Comparison of ENCODE assay signal across 16 cellular contexts in genomic region chr19:43563816-43564215, GRCh38. TPM values are rescaled to one million over a fixed set of nuclear protein-coding genes. Genes with fewer than 3 reads are reported as not detected.
DNase-seq lines count a peak whose midpoint lies in the region; ATAC-seq and TF ChIP-seq lines count a peak whose summit lies in the region.
"Had no signal": no experiment of that assay in that cellular context is flagged by ENCODE, and none has a peak within 500 bp of the region (broad histone marks: within the 10 kb centered on the region; RNA-seq: fewer than 3 reads in every experiment).

No MANE protein-coding gene starts in this region.

- no peak for TF ChIP-seq CTCF in AG04450 (IDR thresholded peaks at IDR 0.05; ENCODE audit: low read depth, low read length)
- TF ChIP-seq CTCF in DOHH2 (IDR thresholded peaks at IDR 0.05; ENCODE audit: low read depth, low read length, poor library complexity, severe bottlenecking), result no peak

- H3K27me3 Mint-ChIP-seq in naive thymus-derived CD4-positive, alpha-beta T cell, result no peaks in the 10 kb centered on the region
- H3K27me3 Mint-ChIP-seq: progenitor cell of endocrine pancreas had no signal

- H3K4me3 Mint-ChIP-seq in naive thymus-derived CD4-positive, alpha-beta T cell, result peak overlapping the region; percentile 1 to 97 (median 82)

- intact Hi-C loops in naive thymus-derived CD4-positive, alpha-beta T cell (cut with micrococcal nuclease), result loop anchor here in 1 of 2 donors (2.0 kb wide), 1 partner anchor 31 kb away; the partner anchor contains the start of gene ZNF575

- H3K27me3 ChIP-seq in AG04450 (ENCODE audit: control insufficient read depth, insufficient read depth, low read length) (no peaks in the 10 kb centered on the region), DOHH2 (ENCODE audit: control insufficient read depth, low read length) (no peaks in the 10 kb centered on the region)
- H3K27me3 ChIP-seq in naive thymus-derived CD4-positive, alpha-beta T cell (ENCODE audit: control insufficient read depth in 2 of 2, insufficient read depth in 2 of 2, low read length in 2 of 2), result no peaks in the 10 kb centered on the region

- no peaks in the 10 kb centered on the region for H4K20me1 ChIP-seq in DOHH2 (ENCODE audit: control insufficient read depth, insufficient read depth, low read depth, low read length)

- no peaks in the 10 kb centered on the region for H3K9me2 ChIP-seq in DOHH2 (replicated peaks; ENCODE audit: control insufficient read depth, low read length)

- peaks cover 3% of the 10 kb centered on the region in 2 donors for H3K9me3 Mint-ChIP-seq in activated naive CD4-positive, alpha-beta T cell treated with anti-CD3 and anti-CD28 coated beads, Interleukin-2, amount 50 U/mL, for 72 hours
- no peaks in the 10 kb centered on the region for H3K9me3 Mint-ChIP-seq in naive thymus-derived CD4-positive, alpha-beta T cell

- peaks cover 24% of the 10 kb centered on the region for H3K4me1 ChIP-seq in DOHH2 (ENCODE audit: control insufficient read depth, low read length)
- peaks cover 31 to 40% of the 10 kb centered on the region in 2 donors for H3K4me1 ChIP-seq in naive thymus-derived CD4-positive, alpha-beta T cell (ENCODE audit: control insufficient read depth in 2 of 2, insufficient read depth in 2 of 2, low read length in 2 of 2)

- H3K4me1 Mint-ChIP-seq in naive thymus-derived CD4-positive, alpha-beta T cell, result peaks cover 33 to 65% (median 59%) of the 10 kb centered on the region in 7 donors

- no peak for ATAC-seq in activated naive CD4-positive, alpha-beta T cell treated with anti-CD3 and anti-CD28 coated beads, Interleukin-2, amount 50 U/mL, for 72 hours
- no peak for ATAC-seq in naive thymus-derived CD4-positive, alpha-beta T cell
- ATAC-seq in HG02588 (IDR thresholded peaks at IDR 0.05; ENCODE audit: unreplicated experiment) (no peak), GM21447 (IDR thresholded peaks at IDR 0.05; ENCODE audit: unreplicated experiment) (no peak)

- H3F3A ChIP-seq in DOHH2 (ENCODE audit: control insufficient read depth, insufficient read depth), result no peaks in the 10 kb centered on the region; the same call in 1 of the 2 replicates

- H3K9me3 ChIP-seq in AG04450 (ENCODE audit: control insufficient read depth, insufficient read depth, low read length) (no peaks in the 10 kb centered on the region; the same call in 1 of the 2 replicates), DOHH2 (ENCODE audit: control insufficient read depth, insufficient read depth, low read length) (no peaks in the 10 kb centered on the region)
- no peaks in the 10 kb centered on the region for H3K9me3 ChIP-seq in naive thymus-derived CD4-positive, alpha-beta T cell (ENCODE audit: control insufficient read depth in 2 of 3, low read length in 3 of 3)

- H3K79me2 ChIP-seq in DOHH2 (ENCODE audit: control insufficient read depth, low read length), result peaks cover 10% of the 10 kb centered on the region

- peak overlapping the region; percentile 27 to 99 for H3K27ac Mint-ChIP-seq in activated naive CD4-positive, alpha-beta T cell treated with anti-CD3 and anti-CD28 coated beads, Interleukin-2, amount 50 U/mL, for 72 hours
- peak overlapping the region; percentile 75 to 99 (median 96) for H3K27ac Mint-ChIP-seq in naive thymus-derived CD4-positive, alpha-beta T cell
- H3K27ac Mint-ChIP-seq: progenitor cell of endocrine pancreas had no signal

- POLR2A ChIA-PET in AG04450 (lab: Yijun Ruan, JAX), result no interaction called here
- POLR2A ChIA-PET in naive thymus-derived CD4-positive, alpha-beta T cell (lab: Charles Lee), result interaction anchor here (0.6 to 5.8 kb wide), 6 partner anchors 9 to 32 kb away, joined by 3 to 46 read pairs (median 8); partner anchors contain the start of genes IRGQ, PINLYP, XRCC1 and ZNF575

- H3K36me3 ChIP-seq in DOHH2 (ENCODE audit: control insufficient read depth, low read length), result peaks cover 34% of the 10 kb centered on the region
- H3K36me3 ChIP-seq in naive thymus-derived CD4-positive, alpha-beta T cell (ENCODE audit: control insufficient read depth in 2 of 3, insufficient read depth in 3 of 3, low read length in 3 of 3), result peaks cover 0 to 15% (median 0%) of the 10 kb centered on the region in 3 experiments

- H3K4me2 ChIP-seq in DOHH2 (ENCODE audit: low read length), result peak overlapping the region; percentile 16; the same call in 1 of the 2 replicates

- DNase-seq in AG04450 (ENCODE audit: low read depth, low spot score), result no peak
- no peak for DNase-seq in activated naive CD4-positive, alpha-beta T cell treated with anti-CD3 and anti-CD28 coated beads, Interleukin-2, amount 50 U/mL, for 72 hours (ENCODE audit: low spot score in 2 of 2)
- DNase-seq in naive thymus-derived CD4-positive, alpha-beta T cell, result no peak
- DNase-seq in NCI-H2107 treated with DMSO at 0.1 percent for 48 hours (lab: John Stamatoyannopoulos, UW; ENCODE audit: unreplicated experiment), result no peak
- no peak for DNase-seq in SHP77 (lab: John Stamatoyannopoulos, UW)
- DNase-seq: activated CD4-positive, alpha-beta T cell treated with anti-CD3 and anti-CD28 coated beads for 48 hours; amniotic stem cell; GF-D8; GOT3; mesenchymal stem cell; NCI-H2171; stimulated activated CD4-positive, alpha-beta T cell treated with anti-CD3 and anti-CD28 coated beads, Interleukin-1b, Interleukin-23, amount 100 ng/mL, for 48 hours had no signal

- peaks cover 6 to 29% of the 10 kb centered on the region in 2 donors for H3K36me3 Mint-ChIP-seq in activated naive CD4-positive, alpha-beta T cell treated with anti-CD3 and anti-CD28 coated beads, Interleukin-2, amount 50 U/mL, for 72 hours
- H3K36me3 Mint-ChIP-seq in naive thymus-derived CD4-positive, alpha-beta T cell, result peaks cover 0 to 31% (median 9%) of the 10 kb centered on the region in 5 donors

- CTCF ChIA-PET in AG04450 (lab: Charles Lee), result interaction anchor here (0.8 to 1.0 kb wide), 2 partner anchors 9 to 45 kb away, joined by 4 to 6 read pairs; no protein-coding TSS in a partner anchor
- CTCF ChIA-PET in naive thymus-derived CD4-positive, alpha-beta T cell (lab: Charles Lee), result interaction anchor here (2.2 kb wide), 1 partner anchor 31 kb away, joined by 8 read pairs; no protein-coding TSS in a partner anchor

- H3K27ac ChIP-seq in AG04450 (ENCODE audit: low read depth, low read length) (peak overlapping the region; percentile 21), DOHH2 (ENCODE audit: low read depth, low read length) (no peak overlapping the region)
- peak overlapping the region; percentile 79 for H3K27ac ChIP-seq in naive thymus-derived CD4-positive, alpha-beta T cell (ENCODE audit: low read depth, low read length)

- H3K4me3 ChIP-seq in AG04450 (ENCODE audit: low read depth, low read length), result no peak overlapping the region
- no peak overlapping the region for H3K4me3 ChIP-seq in DOHH2 (ENCODE audit: low read length)
- H3K4me3 ChIP-seq in naive thymus-derived CD4-positive, alpha-beta T cell (ENCODE audit: low read length), result no peak overlapping the region

RNA-seq across cellular contexts. Expression of gene XRCC1, which starts 11.5 kb away (rescaled TPM):
- 15.2 and 17.7 TPM in 2 replicates for polyA plus RNA-seq in AG04450 (2011; rRNA removed)
- 14.7 and 18.6 TPM in 2 replicates for polyA minus RNA-seq in AG04450 (2011; rRNA and poly(A)+ RNA removed)
- total RNA-seq in activated naive CD4-positive, alpha-beta T cell treated with anti-CD3 and anti-CD28 coated beads, Interleukin-2, amount 50 U/mL, for 72 hours, result 10 to 100 TPM; 36.9 to 39.5 TPM
- total RNA-seq in naive thymus-derived CD4-positive, alpha-beta T cell, result 10 to 100 TPM; 32.0 to 36.1 (median 35.4) TPM
- polyA plus RNA-seq in naive thymus-derived CD4-positive, alpha-beta T cell, result 10 to 100 TPM; 27.2 to 34.8 TPM

RNA-seq across cellular contexts. Expression of gene PINLYP, which starts 11.8 kb away (rescaled TPM):
- polyA plus RNA-seq in AG04450 (2011; rRNA removed), result 1.8 and 2.7 TPM in 2 replicates
- polyA minus RNA-seq in AG04450 (2011; rRNA and poly(A)+ RNA removed), result 1.6 and 1.9 TPM in 2 replicates
- 1 to 10 TPM; 6.5 to 9.0 TPM for total RNA-seq in activated naive CD4-positive, alpha-beta T cell treated with anti-CD3 and anti-CD28 coated beads, Interleukin-2, amount 50 U/mL, for 72 hours
- 1 to 10 TPM in 2 of 5 experiments, under 1 TPM in 3; 0.27 to 5.8 (median 0.59) TPM for total RNA-seq in naive thymus-derived CD4-positive, alpha-beta T cell
- polyA plus RNA-seq in naive thymus-derived CD4-positive, alpha-beta T cell, result under 1 TPM in 1 of 2 donors, not detected in 1; 0.49 TPM

RNA-seq across cellular contexts. Expression of gene ZNF575, which starts 30.8 kb away (rescaled TPM):
- 0.16 and 0.17 TPM in 2 replicates for polyA plus RNA-seq in AG04450 (2011; rRNA removed)
- 0.69 TPM in 1 of 2 replicates, not detected in the other for polyA minus RNA-seq in AG04450 (2011; rRNA and poly(A)+ RNA removed)
- total RNA-seq in activated naive CD4-positive, alpha-beta T cell treated with anti-CD3 and anti-CD28 coated beads, Interleukin-2, amount 50 U/mL, for 72 hours, result 1 to 10 TPM in 1 of 2 donors, under 1 TPM in 1; 0.98 to 3.3 TPM
- 10 to 100 TPM in 2 of 5 experiments, 1 to 10 TPM in 3; 4.5 to 10.7 (median 5.6) TPM for total RNA-seq in naive thymus-derived CD4-positive, alpha-beta T cell
- 1 to 10 TPM; 2.7 to 3.5 TPM for polyA plus RNA-seq in naive thymus-derived CD4-positive, alpha-beta T cell

RNA-seq across cellular contexts. Expression of gene IRGQ, which starts 32.1 kb away (rescaled TPM):
- polyA plus RNA-seq in AG04450 (2011; rRNA removed), result 11.2 and 11.6 TPM in 2 replicates
- 15.1 and 18.8 TPM in 2 replicates for polyA minus RNA-seq in AG04450 (2011; rRNA and poly(A)+ RNA removed)
- 10 to 100 TPM; 21.6 to 29.4 TPM for total RNA-seq in activated naive CD4-positive, alpha-beta T cell treated with anti-CD3 and anti-CD28 coated beads, Interleukin-2, amount 50 U/mL, for 72 hours
- total RNA-seq in naive thymus-derived CD4-positive, alpha-beta T cell, result 10 to 100 TPM; 13.5 to 43.8 (median 18.9) TPM
- 1 to 10 TPM in 1 of 2 donors, under 1 TPM in 1; 0.32 to 1.1 TPM for polyA plus RNA-seq in naive thymus-derived CD4-positive, alpha-beta T cell

RNA-seq across cellular contexts. Expression of gene ZNF576, which starts 32.6 kb away (rescaled TPM):
- polyA plus RNA-seq in AG04450 (2011; rRNA removed), result 9.3 and 11.3 TPM in 2 replicates
- 5.9 and 6.4 TPM in 2 replicates for polyA minus RNA-seq in AG04450 (2011; rRNA and poly(A)+ RNA removed)
- 10 to 100 TPM; 15.9 to 19.6 TPM for total RNA-seq in activated naive CD4-positive, alpha-beta T cell treated with anti-CD3 and anti-CD28 coated beads, Interleukin-2, amount 50 U/mL, for 72 hours
- 10 to 100 TPM in 4 of 5 experiments, 1 to 10 TPM in 1; 9.4 to 20.6 (median 19.5) TPM for total RNA-seq in naive thymus-derived CD4-positive, alpha-beta T cell
- polyA plus RNA-seq in naive thymus-derived CD4-positive, alpha-beta T cell, result 10 to 100 TPM in 1 of 2 donors, 1 to 10 TPM in 1; 8.6 to 15.7 TPM
